In the genomic region with DNA sequence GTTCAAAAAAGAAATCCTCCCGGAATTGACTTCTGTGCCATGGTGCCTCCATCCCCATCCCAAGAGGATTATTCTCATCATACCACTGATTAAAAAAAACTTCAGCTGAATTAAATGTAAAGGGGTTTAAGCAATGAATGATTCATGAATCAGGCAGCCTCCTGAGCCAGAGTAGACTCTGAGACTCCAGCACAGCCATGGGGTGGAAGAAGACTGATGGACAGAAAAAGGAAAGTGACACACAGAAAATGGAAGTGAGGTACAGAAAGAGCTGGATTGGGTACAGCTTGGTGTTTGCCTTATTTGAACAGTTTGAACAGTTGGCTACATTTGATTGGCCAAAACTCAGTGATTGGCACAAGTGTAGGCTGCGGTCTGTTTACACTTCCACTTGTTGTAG, we compare ENCODE assay signal across 16 cellular contexts.
DNase-seq lines count a peak whose midpoint lies in the region; ATAC-seq and TF ChIP-seq lines count a peak whose summit lies in the region.
"Had no signal": no experiment of that assay in that cellular context is flagged by ENCODE, and none has a peak within 500 bp of the region (broad histone marks: within the 10 kb centered on the region; RNA-seq: fewer than 3 reads in every experiment).

No MANE protein-coding gene starts in this region.

- no peak overlapping the region for H3K4me3 Mint-ChIP-seq in immature natural killer cell
- H3K4me3 Mint-ChIP-seq in CD4-positive, alpha-beta T cell, result no peak overlapping the region

- H3K27ac ChIP-seq in ACC112 (ENCODE audit: low read depth, low read length) (peak overlapping the region; percentile 49), ascending aorta (no peak overlapping the region)
- H3K27ac ChIP-seq in CD4-positive, alpha-beta T cell (ENCODE audit: low read depth, low read length), result no peak overlapping the region
- H3K27ac ChIP-seq: C4-2B had no signal

- no peaks in the 10 kb centered on the region for H3K36me3 Mint-ChIP-seq in immature natural killer cell
- peaks cover 1% of the 10 kb centered on the region for H3K36me3 Mint-ChIP-seq in CD4-positive, alpha-beta T cell (ENCODE audit: low read depth)

- DNase-seq in HT1080 (ENCODE audit: low read depth), result peak; percentile 49
- DNase-seq in astrocyte of the hippocampus (ENCODE audit: low read depth, low spot score), result peak; percentile 42
- DNase-seq in iris pigment epithelial cell (ENCODE audit: low read depth), result peak; percentile 4
- DNase-seq in immature natural killer cell, result no peak
- no peak for DNase-seq in CD4-positive, alpha-beta T cell
- no peak for DNase-seq in activated CD4-positive, alpha-beta T cell treated with anti-CD3 and anti-CD28 coated beads for 48 hours
- no peak for DNase-seq in ascending aorta (ENCODE audit: low spot score in 2 of 2)
- DNase-seq: Caco-2, GDM1, NCI-H1048, NCI-H2107, NCI-H526 treated with DMSO at 0.1 percent for 48 hours had no signal

- no peaks in the 10 kb centered on the region for H3K79me2 ChIP-seq in ACC112 (ENCODE audit: control insufficient read depth, insufficient read depth, low read length, unreplicated experiment)

- peaks cover 4 to 5% of the 10 kb centered on the region in 2 donors for H3K4me1 Mint-ChIP-seq in immature natural killer cell
- H3K4me1 Mint-ChIP-seq in CD4-positive, alpha-beta T cell (ENCODE audit: low read depth), result peaks cover 6% of the 10 kb centered on the region

- no peaks in the 10 kb centered on the region for H3K36me3 ChIP-seq in ACC112 (ENCODE audit: insufficient read depth, low read length)
- no peaks in the 10 kb centered on the region for H3K36me3 ChIP-seq in ascending aorta

- 0 out of 2 replicates have a peak, but pooled peaks cover 4% of the 10 kb centered on the region for H3K27me3 ChIP-seq in ACC112 (ENCODE audit: insufficient read depth, low read length)
- H3K27me3 ChIP-seq in CD4-positive, alpha-beta T cell (ENCODE audit: control insufficient read depth, insufficient read depth, low read length), result no peaks in the 10 kb centered on the region
- no peaks in the 10 kb centered on the region for H3K27me3 ChIP-seq in ascending aorta

- no peak for TF ChIP-seq CTCF in CD4-positive, alpha-beta T cell (IDR thresholded peaks at IDR 0.05)
- no peak for TF ChIP-seq CTCF in ascending aorta (IDR thresholded peaks at IDR 0.05)

- intact Hi-C loops in CD4-positive, alpha-beta T cell (cut with DNase I, micrococcal nuclease), result loop anchor here in 1 of 2 experiments (2.0 kb wide), 1 partner anchor 15 kb away; no protein-coding TSS in a partner anchor
- intact Hi-C loops in ascending aorta (cut with DNase I), result loop anchor here (10.0 kb wide), 1 partner anchor 303 kb away; no protein-coding TSS in a partner anchor

- H3K27me3 Mint-ChIP-seq in immature natural killer cell (ENCODE audit: low read depth in 3 of 3), result peaks cover 2 to 6% (median 6%) of the 10 kb centered on the region in 3 donors
- peaks cover 1% of the 10 kb centered on the region for H3K27me3 Mint-ChIP-seq in CD4-positive, alpha-beta T cell

- H3K4me3 ChIP-seq in ACC112 (ENCODE audit: low read depth, low read length) (peak overlapping the region; percentile 3; the same call in 1 of the 2 replicates), ascending aorta (no peak overlapping the region)

- POLR2A ChIA-PET in CD4-positive, alpha-beta T cell (lab: Charles Lee), result no interaction called here

- peaks cover 8% of the 10 kb centered on the region for H3K4me1 ChIP-seq in ACC112 (ENCODE audit: control insufficient read depth, insufficient read depth, low read length, unreplicated experiment)
- peaks cover 0 to 7% of the 10 kb centered on the region in 2 donors for H3K4me1 ChIP-seq in ascending aorta

- H2AFZ ChIP-seq in ACC112 (ENCODE audit: low read length, unreplicated experiment), result no peak overlapping the region

- H3K9me3 Mint-ChIP-seq in immature natural killer cell, result no peaks in the 10 kb centered on the region
- H3K9me3 Mint-ChIP-seq in CD4-positive, alpha-beta T cell, result no peaks in the 10 kb centered on the region

- no peak for ATAC-seq in CD4-positive, alpha-beta T cell (ENCODE audit: poor library complexity)
- ATAC-seq: HCT116, Right ventricle myocardium inferior had no signal

- CTCF ChIA-PET in CD4-positive, alpha-beta T cell (lab: Charles Lee), result no interaction called here

- no peak overlapping the region for H3K27ac Mint-ChIP-seq in immature natural killer cell
- no peak overlapping the region for H3K27ac Mint-ChIP-seq in CD4-positive, alpha-beta T cell

- no peaks in the 10 kb centered on the region for H3K9me3 ChIP-seq in CD4-positive, alpha-beta T cell (ENCODE audit: control insufficient read depth, low read length)
- H3K9me3 ChIP-seq in ascending aorta, result no peaks in the 10 kb centered on the region
- H3K9me3 ChIP-seq: Caco-2 had no signal

Comparison
In these comparisons a context has a peak if more than half of its experiments do, and no peak if none do; other contexts are left out.
1. DNase-seq: peak in HT1080 (single experiment), astrocyte of the hippocampus (single experiment) and iris pigment epithelial cell (single experiment); none in immature natural killer cell (0 of 3), CD4-positive, alpha-beta T cell (0 of 10), activated CD4-positive, alpha-beta T cell treated with anti-CD3 and anti-CD28 coated beads for 48 hours (single experiment) and ascending aorta (0 of 2).